28 cellular contexts compared by ENCODE assay signal in the genomic region with DNA sequence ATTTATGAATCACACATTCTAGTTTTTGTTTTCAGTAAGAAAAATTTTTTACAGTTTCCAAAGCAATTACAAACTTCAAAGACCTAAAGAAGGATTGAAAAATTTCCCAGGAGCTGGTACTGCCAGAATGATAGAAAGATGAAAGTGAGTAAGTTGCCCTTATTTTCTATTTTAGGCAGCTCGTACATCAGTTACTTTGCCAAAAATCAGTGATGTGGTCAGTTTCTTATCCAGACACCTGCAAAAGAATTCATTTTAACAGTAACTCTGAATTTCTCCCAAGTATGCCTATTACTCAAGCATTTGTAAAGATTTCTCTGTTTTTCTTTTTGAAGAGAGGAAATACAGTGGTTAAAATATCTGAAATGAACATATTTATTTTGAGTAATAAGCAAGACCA.
"Had no signal": no experiment of that assay in that cellular context is flagged by ENCODE, and none has a peak within 500 bp of the region (broad histone marks: within the 10 kb centered on the region; RNA-seq: fewer than 3 reads in every experiment).

No MANE protein-coding gene starts in this region.

- FAIRE-seq: small intestine, urothelium cell line had no signal

- H3K27ac ChIP-seq: neural progenitor cell, ovary, parathyroid adenoma, psoas muscle, right lobe of liver, sigmoid colon, stomach, thoracic aorta, thyroid gland, tibial nerve, upper lobe of left lung, vagina had no signal

- H3K4me3 ChIP-seq: neural progenitor cell, ovary, psoas muscle, right lobe of liver, sigmoid colon, stomach, thoracic aorta, thyroid gland, tibial nerve, upper lobe of left lung, vagina had no signal

- H3K9me3 ChIP-seq: ovary, psoas muscle, right lobe of liver, thoracic aorta, thyroid gland, tibial nerve, upper lobe of left lung, vagina had no signal

- H3K79me2 ChIP-seq: parathyroid adenoma had no signal

- H3K4me1 Mint-ChIP-seq: nephron; stimulated activated effector memory CD8-positive, alpha-beta T cell treated with anti-CD3 and anti-CD28 coated beads, Interleukin-12 subunit alpha, Interleukin-12 subunit beta, amount 100 ng/mL, for 72 hours; stimulated activated naive B cell treated with anti-CD40 and anti-IgM and Interleukin-4, amounts not matched to agents 10 μg/mL and 1 μg/mL and 100 μg/mL, for 72 hours had no signal

- H3K9ac ChIP-seq: neural progenitor cell, parathyroid adenoma had no signal

- H3K27ac Mint-ChIP-seq: nephron; neural progenitor cell; progenitor cell of endocrine pancreas; stimulated activated effector memory CD8-positive, alpha-beta T cell treated with anti-CD3 and anti-CD28 coated beads, Interleukin-12 subunit alpha, Interleukin-12 subunit beta, amount 100 ng/mL, for 72 hours; stimulated activated naive B cell treated with anti-CD40 and anti-IgM and Interleukin-4, amounts not matched to agents 10 μg/mL and 1 μg/mL and 100 μg/mL, for 72 hours; stimulated activated naive CD8-positive, alpha-beta T cell treated with anti-CD3 and anti-CD28 coated beads, Interleukin-15, Interleukin-2, amounts not matched to agents 100 ng/mL and 50 ng/mL, for 24 hours had no signal

- H3K27me3 ChIP-seq: neural progenitor cell, ovary, right lobe of liver, sigmoid colon, stomach, thyroid gland, tibial nerve, upper lobe of left lung, vagina had no signal

- H3K27me3 Mint-ChIP-seq: progenitor cell of endocrine pancreas; stimulated activated naive B cell treated with anti-CD40 and anti-IgM and Interleukin-4, amounts not matched to agents 10 μg/mL and 1 μg/mL and 100 μg/mL, for 72 hours; stimulated activated naive CD8-positive, alpha-beta T cell treated with anti-CD3 and anti-CD28 coated beads, Interleukin-15, Interleukin-2, amounts not matched to agents 100 ng/mL and 50 ng/mL, for 24 hours had no signal

- H3K4me2 ChIP-seq: neural progenitor cell had no signal

- H3K4me1 ChIP-seq: neural progenitor cell, parathyroid adenoma, psoas muscle, right lobe of liver, sigmoid colon, stomach, thyroid gland, tibial nerve, upper lobe of left lung, vagina had no signal

- H3K4me3 Mint-ChIP-seq: nephron; neural progenitor cell; stimulated activated effector memory CD8-positive, alpha-beta T cell treated with anti-CD3 and anti-CD28 coated beads, Interleukin-12 subunit alpha, Interleukin-12 subunit beta, amount 100 ng/mL, for 72 hours; stimulated activated naive B cell treated with anti-CD40 and anti-IgM and Interleukin-4, amounts not matched to agents 10 μg/mL and 1 μg/mL and 100 μg/mL, for 72 hours; stimulated activated naive CD8-positive, alpha-beta T cell treated with anti-CD3 and anti-CD28 coated beads, Interleukin-15, Interleukin-2, amounts not matched to agents 100 ng/mL and 50 ng/mL, for 24 hours had no signal

- H3K9me3 Mint-ChIP-seq: neural progenitor cell had no signal

- H2AFZ ChIP-seq: neural progenitor cell, parathyroid adenoma had no signal

- DNase-seq: occipital lobe; ovary; posterior cingulate gyrus; psoas muscle; right cardiac atrium; right lobe of liver; sigmoid colon; small intestine; stimulated activated CD4-positive, alpha-beta T cell treated with anti-CD3 and anti-CD28 coated beads, Interleukin-15, amount 100 ng/mL, for 24 hours; stimulated activated CD4-positive, alpha-beta T cell treated with anti-CD3 and anti-CD28 coated beads, Interleukin-2, amount 100 ng/mL, for 24 hours; stimulated activated CD4-positive, alpha-beta T cell treated with anti-CD3 and anti-CD28 coated beads, Interleukin-2, amount 100 ng/mL, for 48 hours; stimulated activated CD4-positive, alpha-beta T cell treated with anti-CD3 and anti-CD28 coated beads, Interleukin-4, amount 100 ng/mL, for 24 hours; stimulated activated naive B cell treated with anti-CD40 and anti-IgM and Interleukin-4, amounts not matched to agents 10 μg/mL and 1 μg/mL and 100 μg/mL, for 72 hours; stimulated activated naive CD4-positive, alpha-beta T cell treated with Interleukin-2 at 50 U/mL for 16 hours; stomach; thyroid gland; trophoblast cell; upper lobe of left lung had no signal

- H3K36me3 ChIP-seq: neural progenitor cell, ovary, right lobe of liver, sigmoid colon, stomach, thoracic aorta, thyroid gland, tibial nerve, upper lobe of left lung, vagina had no signal

- H3K36me3 Mint-ChIP-seq: neural progenitor cell; stimulated activated effector memory CD8-positive, alpha-beta T cell treated with anti-CD3 and anti-CD28 coated beads, Interleukin-12 subunit alpha, Interleukin-12 subunit beta, amount 100 ng/mL, for 72 hours; stimulated activated naive B cell treated with anti-CD40 and anti-IgM and Interleukin-4, amounts not matched to agents 10 μg/mL and 1 μg/mL and 100 μg/mL, for 72 hours had no signal

- ATAC-seq: psoas muscle; right cardiac atrium; right lobe of liver; stimulated activated effector memory CD8-positive, alpha-beta T cell treated with anti-CD3 and anti-CD28 coated beads, Interleukin-12 subunit alpha, Interleukin-12 subunit beta, amount 100 ng/mL, for 72 hours; stimulated activated naive B cell treated with anti-CD40 and anti-IgM and Interleukin-4, amounts not matched to agents 10 μg/mL and 1 μg/mL and 100 μg/mL, for 72 hours had no signal
